Comparison of ENCODE assay signal across 17 cellular contexts in genomic region chr4:84378983-84379382, GRCh38.
"Had no signal": no experiment of that assay in that cellular context is flagged by ENCODE, and none has a peak within 500 bp of the region (broad histone marks: within the 10 kb centered on the region; RNA-seq: fewer than 3 reads in every experiment).

No MANE protein-coding gene starts in this region.

- H3K9me3 Mint-ChIP-seq: natural killer cell treated with Interleukin-12 subunit alpha and Interleukin-12 subunit beta and Interleukin-15 and Interleukin-18, amount 100 ng/mL, for 72 hours; stimulated activated naive CD8-positive, alpha-beta T cell treated with anti-CD3 and anti-CD28 coated beads, Interleukin-15, Interleukin-2, amounts not matched to agents 100 ng/mL and 50 ng/mL, for 24 hours had no signal

- H3K9me3 ChIP-seq: prostate gland, upper lobe of left lung had no signal

- H3K27ac Mint-ChIP-seq: natural killer cell treated with Interleukin-12 subunit alpha and Interleukin-12 subunit beta and Interleukin-15 and Interleukin-18, amount 100 ng/mL, for 72 hours; stimulated activated naive CD8-positive, alpha-beta T cell treated with anti-CD3 and anti-CD28 coated beads, Interleukin-15, Interleukin-2, amounts not matched to agents 100 ng/mL and 50 ng/mL, for 24 hours had no signal

- H3K27me3 Mint-ChIP-seq: natural killer cell treated with Interleukin-12 subunit alpha and Interleukin-12 subunit beta and Interleukin-15 and Interleukin-18, amount 100 ng/mL, for 72 hours had no signal

- H3K36me3 Mint-ChIP-seq: natural killer cell treated with Interleukin-12 subunit alpha and Interleukin-12 subunit beta and Interleukin-15 and Interleukin-18, amount 100 ng/mL, for 72 hours had no signal

- H3K4me2 ChIP-seq: smooth muscle cell had no signal

- H3K27me3 ChIP-seq: upper lobe of left lung had no signal

- H3K4me3 ChIP-seq: prostate gland, smooth muscle cell, upper lobe of left lung had no signal

- H3K27ac ChIP-seq: prostate gland, upper lobe of left lung had no signal

- DNase-seq: activated CD4-positive, alpha-beta T cell treated with anti-CD3 and anti-CD28 coated beads, Interleukin-2, amount 50 U/mL, for 4 hours; activated naive CD4-positive, alpha-beta T cell treated with Interleukin-2 at 50 U/mL for 16 hours; activated T-cell treated with anti-CD3 and anti-CD28 coated beads for 4 hours; anterior cingulate cortex; cortex of kidney; effector CD4-positive, alpha-beta T cell; foreskin fibroblast; hypothalamus; left ventricle myocardium superior; mesenchymal stem cell; right cardiac atrium; upper lobe of left lung had no signal

- H3K4me3 Mint-ChIP-seq: natural killer cell treated with Interleukin-12 subunit alpha and Interleukin-12 subunit beta and Interleukin-15 and Interleukin-18, amount 100 ng/mL, for 72 hours; stimulated activated naive CD8-positive, alpha-beta T cell treated with anti-CD3 and anti-CD28 coated beads, Interleukin-15, Interleukin-2, amounts not matched to agents 100 ng/mL and 50 ng/mL, for 24 hours had no signal

- H3K36me3 ChIP-seq: prostate gland, upper lobe of left lung had no signal

- ATAC-seq: activated CD4-positive, CD25-positive, alpha-beta regulatory T cell treated with anti-CD3 and anti-CD28 coated beads, Interleukin-2, amount 50 U/mL, for 24 hours; left ventricle myocardium superior; natural killer cell treated with Interleukin-12 subunit alpha and Interleukin-12 subunit beta and Interleukin-15 and Interleukin-18, amount 100 ng/mL, for 72 hours; right cardiac atrium had no signal

- H3K4me1 ChIP-seq: prostate gland, upper lobe of left lung had no signal
